1 cellular context compared by ENCODE assay signal in the genomic region with DNA sequence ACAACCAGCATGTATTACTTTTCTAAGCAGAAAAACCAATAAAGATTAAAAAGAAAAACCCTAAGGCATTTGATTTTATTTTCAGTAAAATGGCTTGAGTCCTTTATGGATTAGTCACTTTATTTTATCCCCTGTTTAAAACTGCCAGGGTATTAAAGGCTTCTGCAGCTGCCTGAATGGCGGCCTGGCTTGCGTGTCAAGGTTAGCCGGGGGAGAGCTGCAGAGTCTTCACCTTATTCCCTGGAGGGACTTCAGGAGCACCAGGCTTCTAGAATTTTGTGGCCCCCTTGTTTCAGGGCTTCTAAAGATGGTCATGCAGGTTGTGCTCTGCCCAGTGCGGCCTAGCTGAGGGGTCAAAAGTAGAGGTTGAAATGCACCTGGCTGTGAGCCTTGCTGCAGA.
TF ChIP-seq lines count a peak whose summit lies in the region.

No MANE protein-coding gene starts in this region.

TF ChIP-seq in HepG2, 621 proteins besides CTCF, POLR2A, EP300 and RAD21:
- no peak for TF ChIP-seq ZNF777 (CRISPR knock-in tag; IDR thresholded peaks at IDR 0.05)
- TF ChIP-seq, protein P1, sequence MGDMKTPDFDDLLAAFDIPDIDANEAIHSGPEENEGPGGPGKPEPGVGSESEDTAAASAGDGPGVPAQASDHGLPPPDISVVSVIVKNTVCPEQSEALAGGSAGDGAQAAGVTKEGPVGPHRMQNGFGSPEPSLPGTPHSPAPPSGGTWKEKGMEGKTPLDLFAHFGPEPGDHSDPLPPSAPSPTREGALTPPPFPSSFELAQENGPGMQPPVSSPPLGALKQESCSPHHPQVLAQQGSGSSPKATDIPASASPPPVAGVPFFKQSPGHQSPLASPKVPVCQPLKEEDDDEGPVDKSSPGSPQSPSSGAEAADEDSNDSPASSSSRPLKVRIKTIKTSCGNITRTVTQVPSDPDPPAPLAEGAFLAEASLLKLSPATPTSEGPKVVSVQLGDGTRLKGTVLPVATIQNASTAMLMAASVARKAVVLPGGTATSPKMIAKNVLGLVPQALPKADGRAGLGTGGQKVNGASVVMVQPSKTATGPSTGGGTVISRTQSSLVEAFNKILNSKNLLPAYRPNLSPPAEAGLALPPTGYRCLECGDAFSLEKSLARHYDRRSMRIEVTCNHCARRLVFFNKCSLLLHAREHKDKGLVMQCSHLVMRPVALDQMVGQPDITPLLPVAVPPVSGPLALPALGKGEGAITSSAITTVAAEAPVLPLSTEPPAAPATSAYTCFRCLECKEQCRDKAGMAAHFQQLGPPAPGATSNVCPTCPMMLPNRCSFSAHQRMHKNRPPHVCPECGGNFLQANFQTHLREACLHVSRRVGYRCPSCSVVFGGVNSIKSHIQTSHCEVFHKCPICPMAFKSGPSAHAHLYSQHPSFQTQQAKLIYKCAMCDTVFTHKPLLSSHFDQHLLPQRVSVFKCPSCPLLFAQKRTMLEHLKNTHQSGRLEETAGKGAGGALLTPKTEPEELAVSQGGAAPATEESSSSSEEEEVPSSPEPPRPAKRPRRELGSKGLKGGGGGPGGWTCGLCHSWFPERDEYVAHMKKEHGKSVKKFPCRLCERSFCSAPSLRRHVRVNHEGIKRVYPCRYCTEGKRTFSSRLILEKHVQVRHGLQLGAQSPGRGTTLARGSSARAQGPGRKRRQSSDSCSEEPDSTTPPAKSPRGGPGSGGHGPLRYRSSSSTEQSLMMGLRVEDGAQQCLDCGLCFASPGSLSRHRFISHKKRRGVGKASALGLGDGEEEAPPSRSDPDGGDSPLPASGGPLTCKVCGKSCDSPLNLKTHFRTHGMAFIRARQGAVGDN (CRISPR knock-in tag; IDR thresholded peaks at IDR 0.05): no peak
- no peak for TF ChIP-seq KMT2B (CRISPR knock-in tag; IDR thresholded peaks at IDR 0.05)
- TF ChIP-seq ZNF260 (CRISPR knock-in tag; IDR thresholded peaks at IDR 0.05; ENCODE audit: borderline replicate concordance, low read depth): no peak
- TF ChIP-seq, protein P2, sequence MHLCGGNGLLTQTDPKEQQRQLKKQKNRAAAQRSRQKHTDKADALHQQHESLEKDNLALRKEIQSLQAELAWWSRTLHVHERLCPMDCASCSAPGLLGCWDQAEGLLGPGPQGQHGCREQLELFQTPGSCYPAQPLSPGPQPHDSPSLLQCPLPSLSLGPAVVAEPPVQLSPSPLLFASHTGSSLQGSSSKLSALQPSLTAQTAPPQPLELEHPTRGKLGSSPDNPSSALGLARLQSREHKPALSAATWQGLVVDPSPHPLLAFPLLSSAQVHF (CRISPR knock-in tag; IDR thresholded peaks at IDR 0.05): no peak
- TF ChIP-seq ATF1 (CRISPR knock-in tag; IDR thresholded peaks at IDR 0.05): no peak
- no peak for TF ChIP-seq ZNF607 (CRISPR knock-in tag; IDR thresholded peaks at IDR 0.05; ENCODE audit: borderline replicate concordance)
- TF ChIP-seq, protein P3, sequence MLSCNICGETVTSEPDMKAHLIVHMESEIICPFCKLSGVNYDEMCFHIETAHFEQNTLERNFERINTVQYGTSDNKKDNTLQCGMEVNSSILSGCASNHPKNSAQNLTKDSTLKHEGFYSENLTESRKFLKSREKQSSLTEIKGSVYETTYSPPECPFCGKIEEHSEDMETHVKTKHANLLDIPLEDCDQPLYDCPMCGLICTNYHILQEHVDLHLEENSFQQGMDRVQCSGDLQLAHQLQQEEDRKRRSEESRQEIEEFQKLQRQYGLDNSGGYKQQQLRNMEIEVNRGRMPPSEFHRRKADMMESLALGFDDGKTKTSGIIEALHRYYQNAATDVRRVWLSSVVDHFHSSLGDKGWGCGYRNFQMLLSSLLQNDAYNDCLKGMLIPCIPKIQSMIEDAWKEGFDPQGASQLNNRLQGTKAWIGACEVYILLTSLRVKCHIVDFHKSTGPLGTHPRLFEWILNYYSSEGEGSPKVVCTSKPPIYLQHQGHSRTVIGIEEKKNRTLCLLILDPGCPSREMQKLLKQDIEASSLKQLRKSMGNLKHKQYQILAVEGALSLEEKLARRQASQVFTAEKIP (CRISPR knock-in tag; IDR thresholded peaks at IDR 0.05; ENCODE audit: borderline replicate concordance): no peak
- TF ChIP-seq HNRNPK (IDR thresholded peaks at IDR 0.05; ENCODE audit: low read depth, low read length, poor library complexity, severe bottlenecking): no peak
- no peak for TF ChIP-seq ZNF556 (CRISPR knock-in tag; IDR thresholded peaks at IDR 0.05; ENCODE audit: borderline replicate concordance)
- no peak for TF ChIP-seq ZNF615 (CRISPR knock-in tag; IDR thresholded peaks at IDR 0.05; ENCODE audit: borderline replicate concordance)
